Comparison of ENCODE assay signal across 21 cellular contexts in genomic region chr7:120714945-120715344, GRCh38.
A peak's percentile ranks its signal among the peaks of the same experiment; 100 is the strongest.
DNase-seq lines count a peak whose midpoint lies in the region; ATAC-seq and TF ChIP-seq lines count a peak whose summit lies in the region.
"Had no signal": no experiment of that assay in that cellular context is flagged by ENCODE, and none has a peak within 500 bp of the region (broad histone marks: within the 10 kb centered on the region; RNA-seq: fewer than 3 reads in every experiment).

No MANE protein-coding gene starts in this region.

- no peaks in the 10 kb centered on the region for H3K4me1 ChIP-seq in mesendoderm (ENCODE audit: control insufficient read depth, low read depth, low read length)

- H3K27me3 ChIP-seq in mesendoderm (ENCODE audit: insufficient read depth, low read length, poor library complexity), result no peaks in the 10 kb centered on the region

- no peak overlapping the region for H3K27ac Mint-ChIP-seq in effector memory CD8-positive, alpha-beta T cell
- H3K27ac Mint-ChIP-seq: CD4-positive, alpha-beta T cell had no signal

- H4K5ac ChIP-seq in mesendoderm (ENCODE audit: low read length), result no peak overlapping the region

- H3K4me3 Mint-ChIP-seq in effector memory CD8-positive, alpha-beta T cell, result no peak overlapping the region
- H3K4me3 Mint-ChIP-seq: CD4-positive, alpha-beta T cell had no signal

- H3K4me1 Mint-ChIP-seq in effector memory CD8-positive, alpha-beta T cell (ENCODE audit: low read depth in 2 of 2), result no peaks in the 10 kb centered on the region

- H3K18ac ChIP-seq in mesendoderm (ENCODE audit: low read length), result no peak overlapping the region

- no peak overlapping the region for H2BK5ac ChIP-seq in mesendoderm (ENCODE audit: low read length)

- no peak overlapping the region for H3K4ac ChIP-seq in mesendoderm (ENCODE audit: low read depth, low read length)

- no peak overlapping the region for H3K23ac ChIP-seq in mesendoderm (ENCODE audit: low read length)

- H2BK120ac ChIP-seq in mesendoderm (ENCODE audit: low read depth, low read length), result no peak overlapping the region

- H3K27ac ChIP-seq in mesendoderm (ENCODE audit: low read depth, low read length), result no peak overlapping the region
- H3K27ac ChIP-seq: SK-N-MC had no signal

- WGBS in mesendoderm (ENCODE audit: extremely low coverage, insufficient coverage, low lambda C conversion rate), result no CpG with 5 or more reads among the region's 3 CpGs

- H3K56ac ChIP-seq in mesendoderm (ENCODE audit: low read length), result no peak overlapping the region

- H2BK15ac ChIP-seq in mesendoderm (replicated peaks; ENCODE audit: low read depth), result no peak overlapping the region

- DNase-seq in H4 (ENCODE audit: low spot score) (peak; percentile 52), SW480 (ENCODE audit: low spot score) (peak; percentile 8), fibroblast of gingiva (ENCODE audit: low read depth) (peak; percentile 11), omental fat pad (ENCODE audit: low spot score) (no peak), mesendoderm (no peak)
- no peak for DNase-seq in effector memory CD8-positive, alpha-beta T cell
- DNase-seq: Calu3; CD4-positive, alpha-beta T cell; DMS79 treated with DMSO at 0.1 percent for 48 hours; GDM1; H7; IMR-90; Kasumi-1; NCI-H1436 treated with DMSO at 0.1 percent for 48 hours; NCI-H2081; NCI-H526 treated with DMSO at 0.1 percent for 48 hours; NK-92 treated with Interleukin-12 subunit alpha and Interleukin-12 subunit beta, amount 100 ng/mL, for 24 hours had no signal

- ATAC-seq in omental fat pad (ENCODE audit: low FRiP score) (peak; percentile 78), GM21367 (IDR thresholded peaks at IDR 0.05; ENCODE audit: unreplicated experiment) (no peak), GM21723 (IDR thresholded peaks at IDR 0.05; ENCODE audit: unreplicated experiment) (no peak)
- no peak for ATAC-seq in effector memory CD8-positive, alpha-beta T cell (replicated peaks)
- ATAC-seq: Right ventricle myocardium inferior had no signal

- H3K9ac ChIP-seq in mesendoderm (ENCODE audit: low read length), result no peak overlapping the region

- H3K4me3 ChIP-seq in mesendoderm (ENCODE audit: low read length), result no peak overlapping the region
- H3K4me3 ChIP-seq: SK-N-MC had no signal

- H3K36me3 ChIP-seq in mesendoderm (ENCODE audit: control insufficient read depth, insufficient read depth, low read length), result no peaks in the 10 kb centered on the region

- no peaks in the 10 kb centered on the region for H3K79me1 ChIP-seq in mesendoderm (ENCODE audit: low read length)

- no peaks in the 10 kb centered on the region for H3K9me3 Mint-ChIP-seq in effector memory CD8-positive, alpha-beta T cell
- H3K9me3 Mint-ChIP-seq: CD4-positive, alpha-beta T cell had no signal

- no peaks in the 10 kb centered on the region for H3K27me3 Mint-ChIP-seq in effector memory CD8-positive, alpha-beta T cell
- H3K27me3 Mint-ChIP-seq: CD4-positive, alpha-beta T cell had no signal

- H3K4me2 ChIP-seq in mesendoderm (ENCODE audit: low read length), result no peak overlapping the region

- no peak overlapping the region for H2AK5ac ChIP-seq in mesendoderm (ENCODE audit: low read length)

- no peaks in the 10 kb centered on the region for H3K79me2 ChIP-seq in mesendoderm (ENCODE audit: control insufficient read depth, insufficient read depth, low read length)

- no peak for TF ChIP-seq CTCF in omental fat pad (IDR thresholded peaks at IDR 0.05)

- no peaks in the 10 kb centered on the region for H3K36me3 Mint-ChIP-seq in effector memory CD8-positive, alpha-beta T cell (ENCODE audit: insufficient read depth)

- no peak overlapping the region for H4K8ac ChIP-seq in mesendoderm (ENCODE audit: low read depth, low read length)

Comparison
In these comparisons a context has a peak if more than half of its experiments do, and no peak if none do; other contexts are left out.
1. DNase-seq: peak in H4 (single experiment), SW480 (single experiment) and fibroblast of gingiva (single experiment); none in omental fat pad (single experiment), mesendoderm (single experiment) and effector memory CD8-positive, alpha-beta T cell (0 of 3).